Comparison of ENCODE assay signal across 1 cellular context in the genomic region with DNA sequence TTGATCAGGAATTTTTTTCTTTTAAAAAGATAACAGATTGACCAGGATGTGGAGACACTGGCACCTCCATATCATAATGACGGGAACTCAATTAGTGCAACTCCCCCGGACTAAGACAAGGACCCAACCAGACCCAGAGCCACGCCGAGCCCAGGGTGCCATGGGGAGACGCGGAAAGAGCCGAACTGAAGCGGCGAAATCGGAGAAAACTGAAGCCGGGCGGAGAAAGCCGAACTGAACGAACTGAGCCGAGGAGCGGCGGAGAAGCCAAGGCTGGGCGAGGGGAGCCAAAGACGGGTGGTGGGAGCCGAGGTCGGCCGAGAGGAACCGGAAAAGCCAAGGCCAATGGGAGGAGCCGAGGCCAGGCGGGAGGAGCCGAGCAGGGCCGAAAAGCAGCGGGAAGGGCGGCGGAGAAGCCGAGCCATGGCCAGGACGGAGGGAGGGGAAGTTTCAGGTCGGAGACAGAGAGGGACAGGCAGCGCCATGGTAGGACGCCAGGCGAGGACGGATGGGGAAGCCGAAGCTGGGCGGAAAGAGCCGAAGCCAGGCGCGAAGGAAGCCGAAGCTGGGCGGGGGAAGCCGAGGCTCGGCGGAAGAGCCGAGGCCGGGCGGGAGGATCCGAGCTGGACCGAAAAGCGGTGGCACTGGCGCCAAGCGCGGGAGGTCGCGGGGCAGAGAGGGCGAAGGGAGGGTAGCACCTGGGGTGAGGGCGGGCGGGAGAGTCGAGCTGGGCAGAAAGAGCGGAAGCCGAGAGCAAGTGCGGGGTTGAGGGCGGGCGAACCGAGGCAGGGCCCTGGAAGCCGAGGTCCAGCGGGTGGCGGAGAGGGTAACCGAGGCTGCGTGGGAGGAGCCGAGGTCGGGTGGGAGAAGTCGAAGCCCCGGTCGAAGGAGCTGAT.
A peak's percentile ranks its signal among the peaks of the same experiment; 100 is the strongest.
TF ChIP-seq lines count a peak whose summit lies in the region.

No MANE protein-coding gene starts in this region.

TF ChIP-seq in K562, 482 proteins besides CTCF, POLR2A, EP300 and RAD21 (continued from another document):
- TF ChIP-seq, protein P1, sequence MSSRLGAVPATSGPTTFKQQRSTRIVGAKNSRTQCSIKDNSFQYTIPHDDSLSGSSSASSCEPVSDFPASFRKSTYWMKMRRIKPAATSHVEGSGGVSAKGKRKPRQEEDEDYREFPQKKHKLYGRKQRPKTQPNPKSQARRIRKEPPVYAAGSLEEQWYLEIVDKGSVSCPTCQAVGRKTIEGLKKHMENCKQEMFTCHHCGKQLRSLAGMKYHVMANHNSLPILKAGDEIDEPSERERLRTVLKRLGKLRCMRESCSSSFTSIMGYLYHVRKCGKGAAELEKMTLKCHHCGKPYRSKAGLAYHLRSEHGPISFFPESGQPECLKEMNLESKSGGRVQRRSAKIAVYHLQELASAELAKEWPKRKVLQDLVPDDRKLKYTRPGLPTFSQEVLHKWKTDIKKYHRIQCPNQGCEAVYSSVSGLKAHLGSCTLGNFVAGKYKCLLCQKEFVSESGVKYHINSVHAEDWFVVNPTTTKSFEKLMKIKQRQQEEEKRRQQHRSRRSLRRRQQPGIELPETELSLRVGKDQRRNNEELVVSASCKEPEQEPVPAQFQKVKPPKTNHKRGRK (tag; IDR thresholded peaks at IDR 0.05) = no peak
- 0 out of 2 replicates have a peak, but pooled peaks have one; percentile 52 for TF ChIP-seq ZBED1 (IDR thresholded peaks at IDR 0.05)
- no peak for TF ChIP-seq HDAC2 (IDR thresholded peaks at IDR 0.05)
- TF ChIP-seq HDGF (IDR thresholded peaks at IDR 0.05) = peak; percentile 70; the same call in 1 of the 2 replicates
- no peak for TF ChIP-seq ADNP (tag; IDR thresholded peaks at IDR 0.05)
- no peak for TF ChIP-seq BRCA1 (IDR thresholded peaks at IDR 0.05)
- no peak for TF ChIP-seq BRCA1 (CRISPR knock-in tag; IDR thresholded peaks at IDR 0.05)
- no peak for TF ChIP-seq PRPF4 (IDR thresholded peaks at IDR 0.05; ENCODE audit: insufficient read depth, low read depth, low read length, poor library complexity, severe bottlenecking)
- no peak for TF ChIP-seq MCM5 (IDR thresholded peaks at IDR 0.05; ENCODE audit: low read depth)
- TF ChIP-seq NCOR1 (IDR thresholded peaks at IDR 0.05) = no peak
TF ChIP-seq in K562: peak in this region for 50.
